Comparison of ENCODE assay signal across 28 cellular contexts in the genomic region with DNA sequence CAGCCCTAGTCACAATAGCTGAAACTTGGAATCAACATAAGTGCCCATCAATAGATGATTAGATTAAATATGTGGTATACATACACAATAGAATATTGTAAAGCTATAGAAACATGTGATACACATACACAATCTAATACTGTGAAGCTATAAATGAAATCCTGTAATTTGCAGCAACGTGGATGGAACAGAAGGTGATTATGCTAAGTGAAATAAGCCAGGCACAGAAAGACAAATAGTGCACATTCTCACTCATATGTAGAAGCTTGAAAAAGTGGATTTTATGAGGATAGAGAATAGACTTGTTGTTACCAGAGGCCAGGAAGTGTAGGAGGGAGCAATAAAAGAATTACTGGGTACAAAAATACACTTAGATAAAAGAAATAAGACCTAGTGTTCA.
"Had no signal": no experiment of that assay in that cellular context is flagged by ENCODE, and none has a peak within 500 bp of the region (broad histone marks: within the 10 kb centered on the region; RNA-seq: fewer than 3 reads in every experiment).

No MANE protein-coding gene starts in this region.

- H3K27ac ChIP-seq: adrenal gland, body of pancreas, brain microvascular endothelial cell, breast epithelium, WERI-Rb-1 had no signal

- DNase-seq: activated CD4-positive, alpha-beta memory T cell treated with anti-CD3 and anti-CD28 coated beads, Interleukin-2, amount 10 ng/mL, durations not matched to agents 7 days and 5 days; activated CD4-positive, alpha-beta T cell treated with anti-CD3 and anti-CD28 coated beads for 1 hour; activated CD4-positive, alpha-beta T cell treated with anti-CD3 and anti-CD28 coated beads for 36 hours; activated CD4-positive, alpha-beta T cell treated with anti-CD3 and anti-CD28 coated beads for 48 hours; activated CD4-positive, alpha-beta T cell treated with anti-CD3 and anti-CD28 coated beads, Interleukin-2, amount 10 ng/mL, durations not matched to agents 7 days and 5 days; activated CD4-positive, alpha-beta T cell treated with anti-CD3 and anti-CD28 coated beads, Interleukin-2, amount 50 U/mL, for 48 hours; activated CD4-positive, CD25-positive, alpha-beta regulatory T cell; activated CD8-positive, alpha-beta memory T cell treated with anti-CD3 and anti-CD28 coated beads for 24 hours; activated CD8-positive, alpha-beta memory T cell treated with anti-CD3 and anti-CD28 coated beads, Interleukin-2, amount 10 ng/mL, durations not matched to agents 7 days and 5 days; activated CD8-positive, alpha-beta memory T cell treated with anti-CD3 and anti-CD28 coated beads, Interleukin-2, amount 50 U/mL, for 48 hours; activated CD8-positive, alpha-beta T cell treated with anti-CD3 and anti-CD28 coated beads, Interleukin-2, amount 10 ng/mL, durations not matched to agents 7 days and 5 days; activated effector memory CD4-positive, alpha-beta T cell treated with Interleukin-2 at 50 U/mL for 16 hours; activated gamma-delta T cell; activated naive CD4-positive, alpha-beta T cell treated with anti-CD3 and anti-CD28 coated beads for 36 hours; activated naive CD4-positive, alpha-beta T cell treated with anti-CD3 and anti-CD28 coated beads, Interleukin-2, amount 50 U/mL, for 16 hours; activated naive CD8-positive, alpha-beta T cell treated with anti-CD3 and anti-CD28 coated beads for 36 hours; activated T-cell treated with anti-CD3 and anti-CD28 coated beads, Interleukin-2, amount 50 U/mL, for 24 hours; activated T-cell treated with anti-CD3 and anti-CD28 coated beads, Interleukin-2, amount 50 U/mL, for 48 hours; adrenal gland; amniotic stem cell; aorta; body of pancreas; brain microvascular endothelial cell; central memory CD4-positive, alpha-beta T cell; T-helper 2 cell; T-helper 9 cell; WERI-Rb-1 had no signal
